22 cellular contexts compared by ENCODE assay signal in genomic region chr6:142797159-142797558, GRCh38.
"Had no signal": no experiment of that assay in that cellular context is flagged by ENCODE, and none has a peak within 500 bp of the region (broad histone marks: within the 10 kb centered on the region; RNA-seq: fewer than 3 reads in every experiment).

No MANE protein-coding gene starts in this region.

- H3K9me3 ChIP-seq: esophagus squamous epithelium, prostate gland, spleen, testis, tibial nerve, upper lobe of right lung, vagina had no signal

- H3K9me3 Mint-ChIP-seq: naive thymus-derived CD4-positive, alpha-beta T cell; nephron progenitor cell; stimulated activated memory B cell treated with anti-CD40 and anti-IgM and Interleukin-4, amounts not matched to agents 10 μg/mL and 1 μg/mL and 100 μg/mL, for 72 hours; stimulated activated naive CD8-positive, alpha-beta T cell treated with anti-CD3 and anti-CD28 coated beads, Interleukin-15, amount 100 ng/mL, for 72 hours had no signal

- H2AFZ ChIP-seq: hepatocyte, parathyroid adenoma had no signal

- H3K27me3 Mint-ChIP-seq: naive thymus-derived CD4-positive, alpha-beta T cell; stimulated activated memory B cell treated with anti-CD40 and anti-IgM and Interleukin-4, amounts not matched to agents 10 μg/mL and 1 μg/mL and 100 μg/mL, for 72 hours; stimulated activated naive CD8-positive, alpha-beta T cell treated with anti-CD3 and anti-CD28 coated beads, Interleukin-15, amount 100 ng/mL, for 72 hours had no signal

- ATAC-seq: sciatic nerve; stimulated activated memory B cell treated with anti-CD40 and anti-IgM and Interleukin-4, amounts not matched to agents 10 μg/mL and 1 μg/mL and 100 μg/mL, for 72 hours; stimulated activated naive CD8-positive, alpha-beta T cell treated with anti-CD3 and anti-CD28 coated beads, Interleukin-15, amount 100 ng/mL, for 72 hours had no signal

- H3K4me1 ChIP-seq: parathyroid adenoma, prostate gland, testis, upper lobe of right lung, vagina had no signal

- DNase-seq: cortex of kidney; effector memory CD4-positive, alpha-beta T cell; esophagus squamous epithelium; kidney glomerular epithelial cell; mesendoderm; naive thymus-derived CD4-positive, alpha-beta T cell; nephron progenitor cell; spleen; stimulated activated CD4-positive, alpha-beta T cell treated with anti-CD3 and anti-CD28 coated beads, Interleukin-15, amount 100 ng/mL, for 24 hours; stimulated activated CD4-positive, alpha-beta T cell treated with anti-CD3 and anti-CD28 coated beads, Interleukin-1b, Interleukin-23, amount 100 ng/mL, for 48 hours; stimulated activated CD4-positive, alpha-beta T cell treated with anti-CD3 and anti-CD28 coated beads, Interleukin-4, amount 100 ng/mL, for 24 hours; stimulated activated naive CD8-positive, alpha-beta T cell treated with anti-CD3 and anti-CD28 coated beads, Interleukin-15, amount 100 ng/mL, for 72 hours; testis; upper lobe of right lung had no signal

- H3K9ac ChIP-seq: parathyroid adenoma had no signal

- H3K27me3 ChIP-seq: esophagus squamous epithelium, hepatocyte, spleen, testis, tibial nerve, upper lobe of right lung, vagina had no signal

- H3K27ac ChIP-seq: epithelial cell of prostate, hepatocyte, parathyroid adenoma, prostate gland, testis, tibial nerve, upper lobe of right lung, vagina had no signal

- H3K4me3 ChIP-seq: esophagus squamous epithelium, hepatocyte, prostate gland, spleen, testis, tibial nerve, upper lobe of right lung, vagina had no signal

- H3K4me2 ChIP-seq: hepatocyte had no signal

- H3K79me2 ChIP-seq: hepatocyte, parathyroid adenoma had no signal

- H3K4me3 Mint-ChIP-seq: nephron progenitor cell; stimulated activated memory B cell treated with anti-CD40 and anti-IgM and Interleukin-4, amounts not matched to agents 10 μg/mL and 1 μg/mL and 100 μg/mL, for 72 hours; stimulated activated naive CD8-positive, alpha-beta T cell treated with anti-CD3 and anti-CD28 coated beads, Interleukin-15, amount 100 ng/mL, for 72 hours had no signal

- H3K36me3 ChIP-seq: esophagus squamous epithelium, prostate gland, spleen, tibial nerve, upper lobe of right lung, vagina had no signal

- H3K27ac Mint-ChIP-seq: nephron progenitor cell had no signal
